ENCODE assay signal across 12 cellular contexts in the genomic region with DNA sequence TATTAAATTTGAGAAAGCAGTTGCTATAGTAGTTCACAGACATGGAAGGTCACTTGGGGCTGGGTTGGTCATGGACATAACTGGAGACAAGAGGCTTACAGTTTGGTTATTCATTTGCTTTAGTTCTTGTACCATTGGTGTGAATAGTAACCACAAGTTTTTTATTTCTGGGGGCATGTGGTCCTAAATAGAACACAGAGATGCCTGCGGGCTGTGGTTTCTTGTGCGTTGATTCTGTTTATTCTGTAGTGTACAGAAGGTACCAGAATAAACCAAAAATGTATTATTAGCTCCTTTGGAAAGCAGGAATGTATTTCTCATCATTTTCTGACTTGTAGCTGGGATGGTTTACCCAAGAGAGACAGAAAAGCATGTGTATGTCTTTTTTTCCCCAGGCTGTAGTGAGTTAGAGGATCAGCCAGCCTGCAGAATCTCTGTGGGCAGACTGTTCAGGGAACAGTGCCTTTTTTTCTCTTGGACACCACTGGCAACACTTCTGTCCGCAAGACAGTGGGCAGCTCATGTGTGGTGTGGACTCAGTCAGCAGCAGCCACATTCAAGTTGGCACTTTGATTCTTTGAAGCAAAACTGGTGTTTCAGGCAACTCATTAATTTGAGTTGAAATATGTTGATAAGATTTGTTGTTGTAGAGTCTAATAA.
A peak's percentile ranks its signal among the peaks of the same experiment; 100 is the strongest.
DNase-seq lines count a peak whose midpoint lies in the region; ATAC-seq and TF ChIP-seq lines count a peak whose summit lies in the region.
"Had no signal": no experiment of that assay in that cellular context is flagged by ENCODE, and none has a peak within 500 bp of the region (broad histone marks: within the 10 kb centered on the region; RNA-seq: fewer than 3 reads in every experiment).

No MANE protein-coding gene starts in this region.

- H3K36me3 ChIP-seq in vagina, result peaks cover 0 to 17% of the 10 kb centered on the region in 2 donors

- H3K27ac ChIP-seq in vagina (no peak overlapping the region), foreskin keratinocyte (no peak overlapping the region)

- DNase-seq in hippocampal formation (lab: John Stamatoyannopoulos, UW), result peak; percentile 25 to 45
- no peak for DNase-seq in NCI-H2107 treated with DMSO at 0.1 percent for 48 hours (lab: John Stamatoyannopoulos, UW; ENCODE audit: unreplicated experiment)
- no peak for DNase-seq in vagina (ENCODE audit: extremely low spot score in 2 of 2)
- no peak for DNase-seq in foreskin keratinocyte
- DNase-seq: activated T-cell treated with anti-CD3 and anti-CD28 coated beads, Interleukin-2, amount 50 U/mL, for 72 hours; HFFc6; NCI-H146 had no signal

- H3K9me3 ChIP-seq in vagina, result no peaks in the 10 kb centered on the region

- TF ChIP-seq CTCF in vagina (IDR thresholded peaks at IDR 0.05) (no peak), foreskin keratinocyte (conservative IDR thresholded peaks at IDR 0.05) (no peak)

- H3K27me3 ChIP-seq in vagina, result no peaks in the 10 kb centered on the region
- no peaks in the 10 kb centered on the region for H3K27me3 ChIP-seq in foreskin keratinocyte

- peak; percentile 79 for ATAC-seq in GM18508 (IDR thresholded peaks at IDR 0.05; ENCODE audit: insufficient read depth, unreplicated experiment)
- peak; percentile 60 for ATAC-seq in GM21529 (IDR thresholded peaks at IDR 0.05; ENCODE audit: unreplicated experiment)
- peak; percentile 44 for ATAC-seq in HG03342 (IDR thresholded peaks at IDR 0.05; ENCODE audit: unreplicated experiment)
- no peak for ATAC-seq in foreskin keratinocyte
- ATAC-seq in GM18868 (IDR thresholded peaks at IDR 0.05; ENCODE audit: unreplicated experiment), result no peak
- ATAC-seq: activated CD4-positive, CD25-positive, alpha-beta regulatory T cell treated with anti-CD3 and anti-CD28 coated beads, Interleukin-2, amount 50 U/mL, for 24 hours; activated T-cell treated with anti-CD3 and anti-CD28 coated beads, Interleukin-2, amount 50 U/mL, for 72 hours had no signal

- H3K4me3 ChIP-seq in vagina, result no peak overlapping the region

- no peak for TF ChIP-seq POLR2A in vagina (IDR thresholded peaks at IDR 0.05)

- H3K4me1 ChIP-seq in vagina (no peaks in the 10 kb centered on the region), foreskin keratinocyte (peaks cover 2% of the 10 kb centered on the region)

- intact Hi-C loops in vagina (cut with DNase I), result no loop called here

Comparison
In these comparisons a context has a peak if more than half of its experiments do, and no peak if none do; other contexts are left out.
1. ATAC-seq: peak in GM18508 (single experiment), GM21529 (single experiment) and HG03342 (single experiment); none in foreskin keratinocyte (single experiment) and GM18868 (single experiment).
2. DNase-seq: peak in hippocampal formation (2 of 2); none in NCI-H2107 treated with DMSO at 0.1 percent for 48 hours (single experiment), vagina (0 of 2) and foreskin keratinocyte (0 of 2).